In genomic region chr1:170599033-170599432, GRCh38 we compare ENCODE assay signal across 6 cellular contexts.
"Had no signal": no experiment of that assay in that cellular context is flagged by ENCODE, and none has a peak within 500 bp of the region (broad histone marks: within the 10 kb centered on the region; RNA-seq: fewer than 3 reads in every experiment).

No MANE protein-coding gene starts in this region.

- FAIRE-seq: GM12891, GM12892, GM18507, GM19239 had no signal

- DNase-seq: GDM1, GF-D8 had no signal
